ENCODE assay signal across 23 cellular contexts in genomic region chr6:161313940-161314509, GRCh38.
"Had no signal": no experiment of that assay in that cellular context is flagged by ENCODE, and none has a peak within 500 bp of the region (broad histone marks: within the 10 kb centered on the region; RNA-seq: fewer than 3 reads in every experiment).

No MANE protein-coding gene starts in this region.

- H3K27me3 ChIP-seq: dorsolateral prefrontal cortex, esophagus squamous epithelium, gastrocnemius medialis, heart right ventricle, left lung had no signal

- H3K9me3 ChIP-seq: gastrocnemius medialis, lower lobe of right lung had no signal

- H3K27ac ChIP-seq: coronary artery, gastrocnemius medialis, heart right ventricle, left lung, lower lobe of right lung had no signal

- H3K4me3 Mint-ChIP-seq: memory B cell, mesothelial cell of epicardium, naive B cell had no signal

- H3K4me3 ChIP-seq: coronary artery, dorsolateral prefrontal cortex, esophagus squamous epithelium, gastrocnemius medialis, heart right ventricle, left lung, lower lobe of right lung, mucosa of descending colon had no signal

- ATAC-seq: esophagus mucosa, gastrocnemius medialis, heart right ventricle, left cardiac atrium, left lung, left ventricle myocardium superior, lower lobe of right lung, mucosa of descending colon had no signal

- H3K36me3 ChIP-seq: esophagus squamous epithelium, gastrocnemius medialis, heart right ventricle, left lung, lower lobe of right lung had no signal

- H3K36me3 Mint-ChIP-seq: memory B cell, mesothelial cell of epicardium had no signal

- H3K4me1 Mint-ChIP-seq: memory B cell, mesothelial cell of epicardium, naive B cell had no signal

- H3K27ac Mint-ChIP-seq: memory B cell, mesothelial cell of epicardium had no signal

- DNase-seq: dermis blood vessel endothelial cell; dorsolateral prefrontal cortex; effector CD4-positive, alpha-beta T cell; effector memory CD4-positive, alpha-beta T cell; erythroblast; esophagus squamous epithelium; foreskin fibroblast; foreskin melanocyte; gastrocnemius medialis; glutamatergic neuron; head of caudate nucleus; heart right ventricle; hippocampal formation; left cardiac atrium; left lung; left ventricle myocardium superior; lower lobe of right lung; mucosa of descending colon; naive B cell had no signal

- H3K4me1 ChIP-seq: gastrocnemius medialis, heart right ventricle, left lung, lower lobe of right lung had no signal
